ENCODE assay signal across 11 cellular contexts in genomic region chr19:28159065-28159464, GRCh38.
"Had no signal": no experiment of that assay in that cellular context is flagged by ENCODE, and none has a peak within 500 bp of the region (broad histone marks: within the 10 kb centered on the region; RNA-seq: fewer than 3 reads in every experiment).

No MANE protein-coding gene starts in this region.

- DNase-seq: GM23248, GOT3, H7, H9, HCEC 1CT, HFFc6 had no signal

- H3K9ac ChIP-seq: GM23248 had no signal

- H3K4me2 ChIP-seq: GM23338 had no signal

- H3K27ac ChIP-seq: GM23248 had no signal

- H2AFZ ChIP-seq: GM23248, GM23338 had no signal

- FAIRE-seq: H1, H54 had no signal

- ATAC-seq: GM23338, HCT116 had no signal

- H3K4me1 ChIP-seq: HAP-1 had no signal

- H3K36me3 ChIP-seq: HAP-1 had no signal

- H3K9me3 ChIP-seq: HAP-1 had no signal

- H3K4me3 ChIP-seq: GM23248, GM23338, HAP-1 had no signal
